In genomic region chr21:41926068-41926806, GRCh38 we compare ENCODE assay signal across 7 cellular contexts. TPM values are rescaled to one million over a fixed set of nuclear protein-coding genes. Genes with fewer than 3 reads are reported as not detected.
DNase-seq lines count a peak whose midpoint lies in the region; ATAC-seq and TF ChIP-seq lines count a peak whose summit lies in the region.

No MANE protein-coding gene starts in this region.

- no peak for TF ChIP-seq CTCF in brain microvascular endothelial cell (IDR thresholded peaks at IDR 0.05; ENCODE audit: low read depth, low read length, missing control alignments)

- no peaks in the 10 kb centered on the region for H3K27me3 ChIP-seq in brain microvascular endothelial cell (replicated peaks)

- peak; percentile 60 for ATAC-seq in GM18511 (IDR thresholded peaks at IDR 0.05; ENCODE audit: unreplicated experiment)
- ATAC-seq in HG03066 (IDR thresholded peaks at IDR 0.05; ENCODE audit: low read depth, unreplicated experiment) = peak; percentile 53
- no peak for ATAC-seq in GM19328 (IDR thresholded peaks at IDR 0.05; ENCODE audit: unreplicated experiment)

- peak overlapping the region; percentile 98 for H3K27ac ChIP-seq in brain microvascular endothelial cell

- H3K4me3 ChIP-seq in brain microvascular endothelial cell (ENCODE audit: low read depth, low read length) = peak overlapping the region; percentile 41

- H3K36me3 ChIP-seq in brain microvascular endothelial cell (replicated peaks) = no peaks in the 10 kb centered on the region

- peak; percentile 32 for DNase-seq in SK-MEL-5 (ENCODE audit: low read depth, low spot score)
- peak; percentile 45 for DNase-seq in brain microvascular endothelial cell
- DNase-seq in kidney glomerular epithelial cell (lab: John Stamatoyannopoulos, UW) = peak; percentile 42
- DNase-seq in stimulated activated CD8-positive, alpha-beta memory T cell treated with anti-CD3 and anti-CD28 coated beads, Interleukin-4, amount 100 ng/mL, for 48 hours = peak; percentile 43

- in situ Hi-C loops in SK-MEL-5 (cut with HindIII; ENCODE audit: low pct_unique_long_range_greater_than_20kb, low sequenced_read_pairs) = no loop called here
- in situ Hi-C loops in brain microvascular endothelial cell (cut with HindIII; ENCODE audit: low pct_ligation_motif_present, low sequenced_read_pairs) = no loop called here

RNA-seq across cellular contexts. Expression of gene C2CD2, which starts 27.6 kb away (rescaled TPM):
- total RNA-seq in SK-MEL-5 (2014; rRNA removed; shearing (Covaris generic)) = 0.32 and 0.42 TPM in 2 replicates
- polyA plus RNA-seq in SK-MEL-5 (2015; cell fraction: cytosol; rRNA removed) = 0.62 and 2.1 TPM in 2 replicates
- polyA plus RNA-seq in SK-MEL-5 (2015; cell fraction: nucleus; rRNA removed) = 0.18 and 3.7 TPM in 2 replicates

RNA-seq across cellular contexts. Expression of gene PRDM15, which starts 47.1 kb away (rescaled TPM):
- 3.6 and 4.2 TPM in 2 replicates for total RNA-seq in SK-MEL-5 (2014; rRNA removed; shearing (Covaris generic))
- 4.1 and 4.2 TPM in 2 replicates for polyA plus RNA-seq in SK-MEL-5 (2015; cell fraction: cytosol; rRNA removed)
- polyA plus RNA-seq in SK-MEL-5 (2015; cell fraction: nucleus; rRNA removed) = 25.8 and 30.6 TPM in 2 replicates
